ENCODE assay signal across 20 cellular contexts in the genomic region with DNA sequence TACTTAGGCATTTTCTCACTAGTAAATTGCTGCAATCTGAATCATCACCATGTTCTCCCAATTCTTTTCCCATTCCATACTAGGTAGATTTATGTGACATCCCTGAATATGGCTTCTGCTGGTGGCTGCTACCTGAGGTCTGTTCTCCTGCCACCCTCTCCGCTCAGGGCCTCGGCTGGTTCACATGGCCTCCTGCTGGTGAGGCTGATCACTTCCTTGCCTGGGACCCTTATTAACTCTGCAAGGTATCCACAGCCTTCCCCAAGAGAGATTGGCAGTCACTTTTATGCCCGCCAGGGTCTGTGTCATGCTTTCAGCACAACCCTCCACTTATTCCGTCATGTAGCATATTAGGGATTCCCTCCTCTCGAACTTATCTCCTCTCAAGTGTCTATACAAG.
DNase-seq lines count a peak whose midpoint lies in the region; FAIRE-seq and TF ChIP-seq lines count a peak whose summit lies in the region.
"Had no signal": no experiment of that assay in that cellular context is flagged by ENCODE, and none has a peak within 500 bp of the region (broad histone marks: within the 10 kb centered on the region; RNA-seq: fewer than 3 reads in every experiment).

No MANE protein-coding gene starts in this region.

- H3K18ac ChIP-seq in H9 (ENCODE audit: insufficient read length, low read depth, low read length) (no peak overlapping the region), mesendoderm (ENCODE audit: low read length) (no peak overlapping the region)

- H2BK120ac ChIP-seq in H9 (ENCODE audit: low read depth, low read length, poor library complexity, severe bottlenecking): no peak overlapping the region
- no peak overlapping the region for H2BK120ac ChIP-seq in mesendoderm (ENCODE audit: low read depth, low read length)

- no peaks in the 10 kb centered on the region for H4K20me1 ChIP-seq in H9 (ENCODE audit: control insufficient read depth, insufficient read depth, insufficient read length)

- FAIRE-seq in bronchial epithelial cell (lab: Jason Lieb, UNC): no peak

- H2BK15ac ChIP-seq in H9 (ENCODE audit: low read depth, low read length) (no peak overlapping the region), mesendoderm (replicated peaks; ENCODE audit: low read depth) (no peak overlapping the region)

- H3K4me2 ChIP-seq in H9 (ENCODE audit: insufficient read depth, insufficient read length, low read length) (no peak overlapping the region), mesendoderm (ENCODE audit: low read length) (no peak overlapping the region)

- H2BK5ac ChIP-seq in H9 (ENCODE audit: insufficient read length, low read length) (no peak overlapping the region), mesendoderm (ENCODE audit: low read length) (no peak overlapping the region)

- H4K8ac ChIP-seq in H9 (replicated peaks; ENCODE audit: insufficient read length, low read depth, low read length) (no peak overlapping the region), mesendoderm (ENCODE audit: low read depth, low read length) (no peak overlapping the region)

- no peak overlapping the region for H2BK12ac ChIP-seq in H9 (ENCODE audit: insufficient read length, low read depth, low read length)

- H2BK20ac ChIP-seq in H9 (ENCODE audit: low read depth, low read length, poor library complexity, severe bottlenecking): no peak overlapping the region

- H3K4ac ChIP-seq in H9 (ENCODE audit: low read depth, low read length): no peak overlapping the region
- H3K4ac ChIP-seq in mesendoderm (ENCODE audit: low read depth, low read length): no peak overlapping the region

- no peaks in the 10 kb centered on the region for H3K23me2 ChIP-seq in H9 (ENCODE audit: insufficient read length, low read depth, low read length, poor library complexity, severe bottlenecking)

- H4K5ac ChIP-seq in H9 (ENCODE audit: insufficient read length, low read depth, low read length): no peak overlapping the region
- H4K5ac ChIP-seq in mesendoderm (ENCODE audit: low read length): no peak overlapping the region

- H3K14ac ChIP-seq in H9 (ENCODE audit: insufficient read depth, low read length): no peak overlapping the region

- H3K36me3 ChIP-seq in BE2C (no peaks in the 10 kb centered on the region), bronchial epithelial cell (ENCODE audit: control insufficient read depth, insufficient read depth, low read length) (no peaks in the 10 kb centered on the region), mesendoderm (ENCODE audit: control insufficient read depth, insufficient read depth, low read length) (no peaks in the 10 kb centered on the region), tibial nerve (no peaks in the 10 kb centered on the region)
- H3K36me3 ChIP-seq: Peyer's patch, SJCRH30 had no signal

- H3T11ph ChIP-seq in H9 (ENCODE audit: low read length): no peak overlapping the region

- H3K79me1 ChIP-seq in H9 (ENCODE audit: insufficient read depth, low read depth, low read length, poor library complexity, severe bottlenecking) (no peaks in the 10 kb centered on the region), mesendoderm (ENCODE audit: low read length) (no peaks in the 10 kb centered on the region)

- H3K27ac ChIP-seq in H9 (ENCODE audit: insufficient read length, low read depth, low read length) (no peak overlapping the region), mesendoderm (ENCODE audit: low read depth, low read length) (no peak overlapping the region), tibial nerve (no peak overlapping the region)
- H3K27ac ChIP-seq: C4-2B, Peyer's patch, SJCRH30 had no signal

- no peaks in the 10 kb centered on the region for H3K27me3 Mint-ChIP-seq in H9 (ENCODE audit: low read depth)
- H3K27me3 Mint-ChIP-seq: CD8-positive, alpha-beta memory T cell had no signal

- H3K56ac ChIP-seq in H9 (ENCODE audit: insufficient read length, low read depth, low read length) (no peak overlapping the region), mesendoderm (ENCODE audit: low read length) (no peak overlapping the region)

- no peaks in the 10 kb centered on the region for H3K9me3 ChIP-seq in BE2C
- no peaks in the 10 kb centered on the region for H3K9me3 ChIP-seq in H9 (ENCODE audit: control insufficient read depth, low read depth, low read length)
- no peaks in the 10 kb centered on the region for H3K9me3 ChIP-seq in tibial nerve
- H3K9me3 ChIP-seq: Peyer's patch, SJCRH30 had no signal

- H3K4me1 Mint-ChIP-seq in H9: peaks cover 7 to 16% of the 10 kb centered on the region in 2 experiments
- H3K4me1 Mint-ChIP-seq: CD8-positive, alpha-beta memory T cell had no signal

- H3K4me1 ChIP-seq in BE2C (peaks cover 4% of the 10 kb centered on the region; the same call in 1 of the 2 replicates), H9 (ENCODE audit: insufficient read depth, low read length) (no peaks in the 10 kb centered on the region; the same call in 1 of the 2 replicates), mesendoderm (ENCODE audit: control insufficient read depth, low read depth, low read length) (no peaks in the 10 kb centered on the region), tibial nerve (no peaks in the 10 kb centered on the region)
- H3K4me1 ChIP-seq: Peyer's patch, SJCRH30 had no signal

- H2AK5ac ChIP-seq in H9 (ENCODE audit: insufficient read length, low read length) (no peak overlapping the region), mesendoderm (ENCODE audit: low read length) (no peak overlapping the region)

- no peaks in the 10 kb centered on the region for H3K36me3 Mint-ChIP-seq in H9 (ENCODE audit: insufficient read depth in 1 of 3, low read depth in 3 of 3)
- H3K36me3 Mint-ChIP-seq: CD8-positive, alpha-beta memory T cell had no signal

- no peak overlapping the region for H3K9ac ChIP-seq in H9 (ENCODE audit: extremely low read depth, insufficient read length, low read length)
- no peak overlapping the region for H3K9ac ChIP-seq in mesendoderm (ENCODE audit: low read length)

- no peak for TF ChIP-seq POLR2A in tibial nerve (IDR thresholded peaks at IDR 0.05)

- no peak overlapping the region for H3K27ac Mint-ChIP-seq in H9
- H3K27ac Mint-ChIP-seq: CD8-positive, alpha-beta memory T cell had no signal

- DNase-seq in BE2C (no peak), H9 (no peak), bronchial epithelial cell (ENCODE audit: low read depth) (peak; percentile 35), mesendoderm (peak; percentile 17), tibial nerve (ENCODE audit: low spot score in 2 of 2) (no peak), GM13976 (ENCODE audit: low spot score) (no peak), KBM-7 (no peak)
- DNase-seq: AML-193; CD8-positive, alpha-beta memory T cell; EL; GOT3; KG1; NCI-H1092; NCI-H1436; NCI-H187 treated with DMSO at 0.1 percent for 48 hours; NCI-H69; Peyer's patch; SJCRH30; T-helper 1 cell had no signal

- H2AFZ ChIP-seq in H9 (ENCODE audit: low read length): no peak overlapping the region

- H3K4me3 ChIP-seq in BE2C (ENCODE audit: low read depth, low read length): no peak overlapping the region
- no peak overlapping the region for H3K4me3 ChIP-seq in bronchial epithelial cell (ENCODE audit: low read depth, low read length)
- H3K4me3 ChIP-seq in mesendoderm (ENCODE audit: low read length): no peak overlapping the region
- no peak overlapping the region for H3K4me3 ChIP-seq in tibial nerve
- H3K4me3 ChIP-seq: Peyer's patch, SJCRH30 had no signal

- in situ Hi-C loops in GM13976 (cut with MboI; ENCODE audit: low sequenced_read_pairs, unreplicated experiment): no loop called here
- in situ Hi-C loops in KBM-7 (cut with MboI; ENCODE audit: low pct_unique_long_range_greater_than_20kb, low sequenced_read_pairs): no loop called here

- TF ChIP-seq CTCF in BE2C (IDR thresholded peaks at IDR 0.05; ENCODE audit: low read depth, low read length) (peak; percentile 20), H9 (conservative IDR thresholded peaks at IDR 0.05) (peak; percentile 40; the same call in 2 of the 3 replicates), bronchial epithelial cell (IDR thresholded peaks at IDR 0.05; ENCODE audit: insufficient read depth, low read length, severe bottlenecking) (no peak), tibial nerve (IDR thresholded peaks at IDR 0.05) (no peak), GM13976 (IDR thresholded peaks at IDR 0.05; ENCODE audit: borderline replicate concordance, control extremely low read depth, extremely low read depth, insufficient read depth, missing control alignments) (no peak)

- no CpG with 5 or more reads among the region's 5 CpGs for WGBS in H9 (ENCODE audit: extremely low coverage, insufficient read length, low lambda C conversion rate)
- no CpG with 5 or more reads among the region's 5 CpGs for WGBS in mesendoderm (ENCODE audit: extremely low coverage, insufficient coverage, low lambda C conversion rate)
- 88 to 96% methylated on average over 5 of the region's 5 CpGs for WGBS in tibial nerve, 2 donors

- H4K91ac ChIP-seq in H9 (ENCODE audit: insufficient read length, low read depth, low read length): no peak overlapping the region

- TF ChIP-seq EP300 in tibial nerve (IDR thresholded peaks at IDR 0.05): no peak

- H3K4me3 Mint-ChIP-seq in H9: no peak overlapping the region
- H3K4me3 Mint-ChIP-seq: CD8-positive, alpha-beta memory T cell had no signal

- no peaks in the 10 kb centered on the region for H3K79me2 ChIP-seq in H9 (ENCODE audit: insufficient read depth, low read length)
- H3K79me2 ChIP-seq in mesendoderm (ENCODE audit: control insufficient read depth, insufficient read depth, low read length): no peaks in the 10 kb centered on the region

- H3K27me3 ChIP-seq in BE2C (no peaks in the 10 kb centered on the region), H9 (ENCODE audit: insufficient read depth, low read length) (no peaks in the 10 kb centered on the region), bronchial epithelial cell (ENCODE audit: control insufficient read depth, insufficient read depth, low read length) (no peaks in the 10 kb centered on the region), mesendoderm (ENCODE audit: insufficient read depth, low read length, poor library complexity) (no peaks in the 10 kb centered on the region), tibial nerve (no peaks in the 10 kb centered on the region)
- H3K27me3 ChIP-seq: Peyer's patch, SJCRH30 had no signal

- H3K23ac ChIP-seq in H9 (ENCODE audit: insufficient read length, low read depth, low read length) (no peak overlapping the region), mesendoderm (ENCODE audit: low read length) (no peak overlapping the region)

- no peaks in the 10 kb centered on the region for H3K9me3 Mint-ChIP-seq in H9

Comparison
In these comparisons a context has a peak if more than half of its experiments do, and no peak if none do; other contexts are left out.
1. DNase-seq: peak in bronchial epithelial cell (single experiment) and mesendoderm (single experiment); none in BE2C (single experiment), H9 (single experiment), tibial nerve (0 of 2), GM13976 (single experiment) and KBM-7 (single experiment).
2. CTCF ChIP-seq: peak in BE2C (single experiment) and H9 (single experiment); none in bronchial epithelial cell (single experiment), tibial nerve (0 of 5) and GM13976 (single experiment).